ENCODE assay signal across 6 cellular contexts in the genomic region with DNA sequence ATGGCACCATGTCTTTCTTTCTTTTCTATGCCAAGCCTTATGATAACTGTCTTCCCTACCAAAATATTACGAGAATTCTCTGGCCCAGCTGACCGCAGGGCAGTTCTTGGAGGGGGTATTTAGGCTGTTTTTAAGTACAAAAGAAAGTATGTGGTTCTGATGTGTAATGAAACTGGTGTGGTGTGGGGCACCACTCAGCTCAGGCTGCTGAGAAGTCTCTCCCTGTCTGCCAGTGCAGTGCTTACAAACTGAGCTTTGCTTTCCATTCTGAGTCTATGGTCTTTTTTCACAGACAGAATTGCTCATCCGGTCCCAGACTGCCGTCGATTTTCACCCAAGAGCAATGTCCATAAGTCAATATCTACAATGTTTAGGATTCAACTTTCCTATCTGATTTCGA.
"Had no signal": no experiment of that assay in that cellular context is flagged by ENCODE, and none has a peak within 500 bp of the region (broad histone marks: within the 10 kb centered on the region; RNA-seq: fewer than 3 reads in every experiment).

No MANE protein-coding gene starts in this region.

- ATAC-seq: GM23338, K562 had no signal

- H3K4me3 Mint-ChIP-seq: GM23338, H9 had no signal

- H3K4me2 ChIP-seq: GM23338 had no signal

- H3K4me3 ChIP-seq: GM23338, K562 had no signal

- H3K9me3 Mint-ChIP-seq: GM23338, H9 had no signal

- DNase-seq: H9, HCEC 1CT, IMR-90, KG1 had no signal

- H3K27ac Mint-ChIP-seq: GM23338, H9 had no signal
